Comparison of ENCODE assay signal across 9 cellular contexts in the genomic region with DNA sequence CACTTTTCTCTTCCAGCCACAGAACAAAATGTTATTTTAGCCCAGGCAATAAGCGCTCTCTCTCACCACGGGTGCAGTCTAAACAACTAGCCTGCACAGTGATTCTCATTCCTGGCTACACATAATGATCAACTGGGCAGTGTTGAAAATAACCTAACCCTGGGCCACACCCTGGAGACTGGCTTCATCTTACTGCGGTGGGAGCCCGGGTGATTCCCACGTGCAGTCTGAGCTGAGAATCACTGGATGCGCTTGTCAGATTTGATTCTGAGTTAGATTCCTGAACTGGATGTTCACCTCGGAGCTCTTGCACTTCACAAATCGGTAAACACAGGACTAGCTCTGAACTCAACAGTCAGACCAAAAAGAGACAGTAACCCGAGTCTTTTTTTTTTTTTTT. TPM values are rescaled to one million over a fixed set of nuclear protein-coding genes. Genes with fewer than 3 reads are reported as not detected.
A peak's percentile ranks its signal among the peaks of the same experiment; 100 is the strongest.
DNase-seq lines count a peak whose midpoint lies in the region; ATAC-seq and TF ChIP-seq lines count a peak whose summit lies in the region.
"Had no signal": no experiment of that assay in that cellular context is flagged by ENCODE, and none has a peak within 500 bp of the region (broad histone marks: within the 10 kb centered on the region; RNA-seq: fewer than 3 reads in every experiment).

No MANE protein-coding gene starts in this region.

- BruUV-seq in OCI-LY7 (replicated peaks; lab: Mats Ljungman, UMichigan), result TSS peak; percentile 50

- H3K4me2 ChIP-seq in OCI-LY7 (ENCODE audit: low read length), result peak overlapping the region; percentile 81

- 62% methylated on average over 8 to 9 of the region's 9 CpGs for WGBS in esophagus squamous epithelium, 2 donors

- H3K27me3 Mint-ChIP-seq in activated CD4-positive, alpha-beta T cell treated with anti-CD3 and anti-CD28 coated beads for 36 hours, result no peaks in the 10 kb centered on the region
- H3K27me3 Mint-ChIP-seq in stimulated activated memory B cell treated with anti-CD40 and anti-IgM and Interleukin-4, amounts not matched to agents 10 μg/mL and 1 μg/mL and 100 μg/mL, for 72 hours, result no peaks in the 10 kb centered on the region

- H3K27me3 ChIP-seq in esophagus squamous epithelium, result no peaks in the 10 kb centered on the region

- H3K9me3 Mint-ChIP-seq in activated CD4-positive, alpha-beta T cell treated with anti-CD3 and anti-CD28 coated beads for 36 hours (ENCODE audit: low read depth), result no peaks in the 10 kb centered on the region
- no peaks in the 10 kb centered on the region for H3K9me3 Mint-ChIP-seq in stimulated activated memory B cell treated with anti-CD40 and anti-IgM and Interleukin-4, amounts not matched to agents 10 μg/mL and 1 μg/mL and 100 μg/mL, for 72 hours

- no peaks in the 10 kb centered on the region for H4K20me1 ChIP-seq in OCI-LY7 (ENCODE audit: insufficient read depth, low read length)

- peaks cover 44% of the 10 kb centered on the region for H3K4me1 ChIP-seq in OCI-LY7 (ENCODE audit: insufficient read depth, low read length, poor library complexity, severe bottlenecking)
- peaks cover 0 to 69% (median 15%) of the 10 kb centered on the region in 3 donors for H3K4me1 ChIP-seq in esophagus squamous epithelium

- peak overlapping the region; percentile 93 for H3K27ac ChIP-seq in OCI-LY7 (ENCODE audit: low read depth, low read length, poor library complexity, severe bottlenecking)
- H3K27ac ChIP-seq in esophagus squamous epithelium, result peak overlapping the region in 3 of 4 donors; percentile 39 to 73 (median 45)

- H3K36me3 ChIP-seq in OCI-LY7 (ENCODE audit: insufficient read depth, low read length) (peaks cover 57% of the 10 kb centered on the region), esophagus squamous epithelium (peaks cover 0 to 36% (median 0%) of the 10 kb centered on the region in 3 donors)

- intact Hi-C loops in activated CD4-positive, alpha-beta T cell treated with anti-CD3 and anti-CD28 coated beads for 36 hours (cut with DNase I, micrococcal nuclease), result no loop called here
- intact Hi-C loops in OCI-LY7 (cut with micrococcal nuclease; ENCODE audit: unreplicated experiment), result loop anchor here (2.0 to 10.0 kb wide), 2 partner anchors 14 to 1820 kb away; partner anchors contain the start of gene ZC3HAV1
- intact Hi-C loops in esophagus squamous epithelium (cut with DNase I), result no loop called here

- no peak for TF ChIP-seq CTCF in OCI-LY7 (conservative IDR thresholded peaks at IDR 0.05; ENCODE audit: low read length)
- no peak for TF ChIP-seq CTCF in esophagus squamous epithelium (IDR thresholded peaks at IDR 0.05)

- peaks cover 88% of the 10 kb centered on the region for H3K4me1 Mint-ChIP-seq in activated CD4-positive, alpha-beta T cell treated with anti-CD3 and anti-CD28 coated beads for 36 hours
- peaks cover 67% of the 10 kb centered on the region for H3K4me1 Mint-ChIP-seq in stimulated activated memory B cell treated with anti-CD40 and anti-IgM and Interleukin-4, amounts not matched to agents 10 μg/mL and 1 μg/mL and 100 μg/mL, for 72 hours

- POLR2A ChIA-PET in activated CD4-positive, alpha-beta T cell treated with anti-CD3 and anti-CD28 coated beads for 36 hours (lab: Charles Lee), result interaction anchor here (0.6 to 2.4 kb wide), 15 partner anchors 10 to 541 kb away, joined by 3 to 27 read pairs (median 6); partner anchors contain the start of gene LUC7L2
- POLR2A ChIA-PET in OCI-LY7 (lab: Charles Lee), result interaction anchor here (0.5 to 3.2 kb wide), 24 partner anchors 9 to 1927 kb away, joined by 3 to 51 read pairs (median 4); no protein-coding TSS in a partner anchor

- H3K4me3 Mint-ChIP-seq in activated CD4-positive, alpha-beta T cell treated with anti-CD3 and anti-CD28 coated beads for 36 hours, result peak overlapping the region; percentile 70
- peak overlapping the region; percentile 67 for H3K4me3 Mint-ChIP-seq in stimulated activated memory B cell treated with anti-CD40 and anti-IgM and Interleukin-4, amounts not matched to agents 10 μg/mL and 1 μg/mL and 100 μg/mL, for 72 hours

- CTCF ChIA-PET in activated CD4-positive, alpha-beta T cell treated with anti-CD3 and anti-CD28 coated beads for 36 hours (lab: Charles Lee), result interaction anchor here (0.6 to 3.2 kb wide), 9 partner anchors 9 to 208 kb away, joined by 3 to 32 read pairs (median 6); no protein-coding TSS in a partner anchor
- CTCF ChIA-PET in OCI-LY7 (lab: Charles Lee; ENCODE audit: unreplicated experiment), result interaction anchor here (0.6 to 1.6 kb wide), 3 partner anchors 10 to 21 kb away, joined by 3 to 9 read pairs (median 5); no protein-coding TSS in a partner anchor

- TF ChIP-seq POLR2A in esophagus squamous epithelium (IDR thresholded peaks at IDR 0.05), result no peak

- no peak for DNase-seq in activated CD4-positive, alpha-beta T cell treated with anti-CD3 and anti-CD28 coated beads for 36 hours
- no peak for DNase-seq in activated CD4-positive, alpha-beta T cell treated with anti-CD3 and anti-CD28 coated beads, Interleukin-2, amount 50 U/mL, for 4 hours
- DNase-seq in OCI-LY7 (ENCODE audit: low spot score), result no peak
- no peak for DNase-seq in esophagus squamous epithelium (lab: John Stamatoyannopoulos, UW)
- DNase-seq in islet precursor cell, result no peak
- DNase-seq in NCI-H510A treated with DMSO at 0.1 percent for 48 hours (lab: John Stamatoyannopoulos, UW), result no peak
- DNase-seq: NCI-H1436 treated with DMSO at 0.1 percent for 48 hours had no signal

- peak overlapping the region; percentile 25; the same call in 1 of the 2 replicates for H2AFZ ChIP-seq in OCI-LY7 (ENCODE audit: low read length)

- H3K27ac Mint-ChIP-seq in activated CD4-positive, alpha-beta T cell treated with anti-CD3 and anti-CD28 coated beads for 36 hours, result peak overlapping the region; percentile 92
- peak overlapping the region; percentile 72 for H3K27ac Mint-ChIP-seq in stimulated activated memory B cell treated with anti-CD40 and anti-IgM and Interleukin-4, amounts not matched to agents 10 μg/mL and 1 μg/mL and 100 μg/mL, for 72 hours

- ATAC-seq in activated CD4-positive, alpha-beta T cell treated with anti-CD3 and anti-CD28 coated beads for 36 hours, result peak; percentile 7
- peak; percentile 34 for ATAC-seq in stimulated activated memory B cell treated with anti-CD40 and anti-IgM and Interleukin-4, amounts not matched to agents 10 μg/mL and 1 μg/mL and 100 μg/mL, for 72 hours
- ATAC-seq in HG02798 (IDR thresholded peaks at IDR 0.05; ENCODE audit: poor library complexity, unreplicated experiment), result no peak

- H3K79me2 ChIP-seq in OCI-LY7 (ENCODE audit: insufficient read depth, low read depth, low read length), result peaks cover 81% of the 10 kb centered on the region

- H3K4me3 ChIP-seq in OCI-LY7 (ENCODE audit: low read depth, low read length, poor library complexity, severe bottlenecking) (peak overlapping the region; percentile 61), esophagus squamous epithelium (peak overlapping the region in 2 of 4 donors; percentile 6 to 32)

- H3K9me2 ChIP-seq in OCI-LY7 (ENCODE audit: insufficient read depth, low read length), result no peaks in the 10 kb centered on the region

- H3K36me3 Mint-ChIP-seq in activated CD4-positive, alpha-beta T cell treated with anti-CD3 and anti-CD28 coated beads for 36 hours (ENCODE audit: low read depth), result peaks cover 79% of the 10 kb centered on the region
- peaks cover 58% of the 10 kb centered on the region for H3K36me3 Mint-ChIP-seq in stimulated activated memory B cell treated with anti-CD40 and anti-IgM and Interleukin-4, amounts not matched to agents 10 μg/mL and 1 μg/mL and 100 μg/mL, for 72 hours

- H3K9me3 ChIP-seq in OCI-LY7 (ENCODE audit: low read length) (no peaks in the 10 kb centered on the region), esophagus squamous epithelium (no peaks in the 10 kb centered on the region)

RNA-seq across cellular contexts. Expression of gene ZC3HAV1, which starts 14.9 kb away (rescaled TPM):
- 100 to 1,000 TPM; 110 to 120 TPM for total RNA-seq in activated CD4-positive, alpha-beta T cell treated with anti-CD3 and anti-CD28 coated beads for 36 hours
- 44.2 and 47.4 TPM in 2 replicates for total RNA-seq in OCI-LY7 (2014; rRNA removed; shearing (Covaris generic))
- 47.6 and 52.4 TPM in 2 replicates for total RNA-seq in OCI-LY7 (2022)
- 10 to 100 TPM; 27.7 to 34.7 (median 29.2) TPM for total RNA-seq in esophagus squamous epithelium

RNA-seq across cellular contexts. Expression of gene ZC3HAV1L, which starts 58.8 kb away (rescaled TPM):
- total RNA-seq in activated CD4-positive, alpha-beta T cell treated with anti-CD3 and anti-CD28 coated beads for 36 hours, result 10 to 100 TPM; 19.8 to 23.2 TPM
- not detected in 2 replicates for total RNA-seq in OCI-LY7 (2014; rRNA removed; shearing (Covaris generic))
- total RNA-seq in OCI-LY7 (2022), result not detected in 2 replicates
- total RNA-seq in esophagus squamous epithelium, result 10 to 100 TPM; 12.5 to 24.0 (median 14.9) TPM

Comparison
In these comparisons a context has a peak if more than half of its experiments do, and no peak if none do; other contexts are left out.
1. RNA of gene ZC3HAV1L, which starts 58.8 kb away (total RNA-seq): 19.8 to 23.2 TPM in activated CD4-positive, alpha-beta T cell treated with anti-CD3 and anti-CD28 coated beads for 36 hours and 12.5 to 24.0 TPM in esophagus squamous epithelium; not detected in OCI-LY7; every median in the first group is over 10 times any median in the second.